Comparison of ENCODE assay signal across 15 cellular contexts in the genomic region with DNA sequence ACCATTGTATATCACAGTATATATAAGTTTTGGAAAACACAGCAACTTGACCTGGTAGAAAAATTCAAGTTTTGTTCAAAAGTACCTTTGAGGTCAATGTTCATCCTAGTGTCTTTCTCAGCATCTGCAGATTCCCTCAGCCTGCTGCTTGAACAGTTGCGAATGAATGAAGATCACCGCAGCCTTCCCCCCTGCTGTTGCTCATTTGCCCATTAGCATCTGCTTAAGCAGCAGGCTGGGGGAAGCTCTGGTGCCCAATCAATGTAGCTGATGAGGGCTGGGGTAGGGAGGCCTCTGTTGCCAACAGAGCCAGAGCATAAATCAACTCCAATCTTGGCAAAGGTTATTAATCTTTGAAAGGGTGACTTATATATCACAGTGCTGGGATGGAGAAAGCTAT.
A peak's percentile ranks its signal among the peaks of the same experiment; 100 is the strongest.
DNase-seq lines count a peak whose midpoint lies in the region; ATAC-seq and TF ChIP-seq lines count a peak whose summit lies in the region.
"Had no signal": no experiment of that assay in that cellular context is flagged by ENCODE, and none has a peak within 500 bp of the region (broad histone marks: within the 10 kb centered on the region; RNA-seq: fewer than 3 reads in every experiment).

No MANE protein-coding gene starts in this region.

- no peak overlapping the region for H3K4me3 ChIP-seq in prostate gland

- TF ChIP-seq POLR2A in prostate gland (IDR thresholded peaks at IDR 0.05) = no peak

- H3K27ac ChIP-seq in prostate gland = no peak overlapping the region
- H3K27ac ChIP-seq: RWPE1 had no signal

- H3K9me3 Mint-ChIP-seq in WTC11 = peaks cover 7% of the 10 kb centered on the region; the same call in 1 of the 2 replicates

- peak; percentile 94 for ATAC-seq in WTC11
- ATAC-seq in activated CD4-positive, CD25-positive, alpha-beta regulatory T cell treated with anti-CD3 and anti-CD28 coated beads, Interleukin-2, amount 50 U/mL, for 24 hours = no peak

- H3K4me1 ChIP-seq in prostate gland (replicated peaks) = no peaks in the 10 kb centered on the region

- no peaks in the 10 kb centered on the region for H3K27me3 ChIP-seq in prostate gland (replicated peaks; ENCODE audit: insufficient read depth)

- no peak for TF ChIP-seq CTCF in WTC11 (IDR thresholded peaks at IDR 0.05)
- TF ChIP-seq CTCF in prostate gland (IDR thresholded peaks at IDR 0.05) = no peak

- H3K9me3 ChIP-seq in prostate gland = no peaks in the 10 kb centered on the region

- WGBS in prostate gland = 63% methylated on average over 2 of the region's 2 CpGs

- no peaks in the 10 kb centered on the region for H3K27me3 Mint-ChIP-seq in WTC11 (ENCODE audit: low read depth)

- no peaks in the 10 kb centered on the region; the same call in 1 of the 2 replicates for H3K36me3 Mint-ChIP-seq in WTC11
- H3K36me3 Mint-ChIP-seq: CD14-positive monocyte had no signal

- no peak overlapping the region for H3K27ac Mint-ChIP-seq in WTC11
- H3K27ac Mint-ChIP-seq: CD14-positive monocyte had no signal

- CTCF ChIA-PET in WTC11 (lab: Charles Lee) = no interaction called here

- POLR2A ChIA-PET in WTC11 (lab: Charles Lee) = no interaction called here

- H3K36me3 ChIP-seq in prostate gland = no peaks in the 10 kb centered on the region

- no peak overlapping the region for H3K4me3 Mint-ChIP-seq in WTC11
- H3K4me3 Mint-ChIP-seq: CD14-positive monocyte had no signal

- DNase-seq in DMS 273 (lab: John Stamatoyannopoulos, UW; ENCODE audit: unreplicated experiment) = peak; percentile 97
- peak; percentile 75 for DNase-seq in NCI-H1694 treated with DMSO at 0.1 percent for 48 hours (lab: John Stamatoyannopoulos, UW)
- DNase-seq in WTC11 (ENCODE audit: low spot score) = peak; percentile 45
- DNase-seq in iPS-NIHi7 (ENCODE audit: extremely low spot score) = peak; percentile 24
- no peak for DNase-seq in activated CD4-positive, alpha-beta T cell treated with anti-CD3 and anti-CD28 coated beads, Interleukin-2, amount 50 U/mL, for 4 hours
- no peak for DNase-seq in prostate gland (ENCODE audit: low spot score)
- DNase-seq in NK-92 treated with Interleukin-12 subunit alpha and Interleukin-12 subunit beta, amount 100 ng/mL, for 24 hours (lab: John Stamatoyannopoulos, UW) = no peak
- DNase-seq: AML-193, DMS79 treated with DMSO at 0.1 percent for 48 hours, NCI-H1048, NCI-H1436 treated with DMSO at 0.1 percent for 48 hours, T-helper 2 cell had no signal

- H3K4me1 Mint-ChIP-seq in WTC11 = peaks cover 8% of the 10 kb centered on the region
- H3K4me1 Mint-ChIP-seq: CD14-positive monocyte had no signal

- intact Hi-C loops in prostate gland (cut with DNase I) = no loop called here

TF ChIP-seq in WTC11, 78 proteins besides CTCF, POLR2A, EP300 and RAD21:
- no peak for TF ChIP-seq ZBTB21 (CRISPR knock-in tag; IDR thresholded peaks at IDR 0.05; ENCODE audit: borderline replicate concordance)
- no peak for TF ChIP-seq NFYB (CRISPR knock-in tag; conservative IDR thresholded peaks at IDR 0.05; ENCODE audit: low read depth)
- TF ChIP-seq, protein P1, sequence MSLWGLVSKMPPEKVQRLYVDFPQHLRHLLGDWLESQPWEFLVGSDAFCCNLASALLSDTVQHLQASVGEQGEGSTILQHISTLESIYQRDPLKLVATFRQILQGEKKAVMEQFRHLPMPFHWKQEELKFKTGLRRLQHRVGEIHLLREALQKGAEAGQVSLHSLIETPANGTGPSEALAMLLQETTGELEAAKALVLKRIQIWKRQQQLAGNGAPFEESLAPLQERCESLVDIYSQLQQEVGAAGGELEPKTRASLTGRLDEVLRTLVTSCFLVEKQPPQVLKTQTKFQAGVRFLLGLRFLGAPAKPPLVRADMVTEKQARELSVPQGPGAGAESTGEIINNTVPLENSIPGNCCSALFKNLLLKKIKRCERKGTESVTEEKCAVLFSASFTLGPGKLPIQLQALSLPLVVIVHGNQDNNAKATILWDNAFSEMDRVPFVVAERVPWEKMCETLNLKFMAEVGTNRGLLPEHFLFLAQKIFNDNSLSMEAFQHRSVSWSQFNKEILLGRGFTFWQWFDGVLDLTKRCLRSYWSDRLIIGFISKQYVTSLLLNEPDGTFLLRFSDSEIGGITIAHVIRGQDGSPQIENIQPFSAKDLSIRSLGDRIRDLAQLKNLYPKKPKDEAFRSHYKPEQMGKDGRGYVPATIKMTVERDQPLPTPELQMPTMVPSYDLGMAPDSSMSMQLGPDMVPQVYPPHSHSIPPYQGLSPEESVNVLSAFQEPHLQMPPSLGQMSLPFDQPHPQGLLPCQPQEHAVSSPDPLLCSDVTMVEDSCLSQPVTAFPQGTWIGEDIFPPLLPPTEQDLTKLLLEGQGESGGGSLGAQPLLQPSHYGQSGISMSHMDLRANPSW (CRISPR knock-in tag; conservative IDR thresholded peaks at IDR 0.05; ENCODE audit: low read depth) = no peak
- TF ChIP-seq MAX (CRISPR knock-in tag; IDR thresholded peaks at IDR 0.05) = no peak
- TF ChIP-seq ZNF281 (CRISPR knock-in tag; IDR thresholded peaks at IDR 0.05) = no peak
- no peak for TF ChIP-seq ATF3 (CRISPR knock-in tag; conservative IDR thresholded peaks at IDR 0.05)
- TF ChIP-seq USF1 (CRISPR knock-in tag; IDR thresholded peaks at IDR 0.05) = no peak
- TF ChIP-seq ZNF423 (CRISPR knock-in tag; IDR thresholded peaks at IDR 0.05) = no peak
- no peak for TF ChIP-seq CREB1 (CRISPR knock-in tag; IDR thresholded peaks at IDR 0.05)
- TF ChIP-seq PRRX2 (CRISPR knock-in tag; IDR thresholded peaks at IDR 0.05) = no peak
- no peak for TF ChIP-seq ZNF219 (CRISPR knock-in tag; IDR thresholded peaks at IDR 0.05; ENCODE audit: borderline replicate concordance)
- no peak for TF ChIP-seq TEAD4 (CRISPR knock-in tag; IDR thresholded peaks at IDR 0.05)

Comparison
In these comparisons a context has a peak if more than half of its experiments do, and no peak if none do; other contexts are left out.
1. DNase-seq: peak in DMS 273 (single experiment), NCI-H1694 treated with DMSO at 0.1 percent for 48 hours (single experiment), WTC11 (single experiment) and iPS-NIHi7 (single experiment); none in activated CD4-positive, alpha-beta T cell treated with anti-CD3 and anti-CD28 coated beads, Interleukin-2, amount 50 U/mL, for 4 hours (0 of 2), prostate gland (single experiment) and NK-92 treated with Interleukin-12 subunit alpha and Interleukin-12 subunit beta, amount 100 ng/mL, for 24 hours (single experiment).